11 cellular contexts compared by ENCODE assay signal in the genomic region with DNA sequence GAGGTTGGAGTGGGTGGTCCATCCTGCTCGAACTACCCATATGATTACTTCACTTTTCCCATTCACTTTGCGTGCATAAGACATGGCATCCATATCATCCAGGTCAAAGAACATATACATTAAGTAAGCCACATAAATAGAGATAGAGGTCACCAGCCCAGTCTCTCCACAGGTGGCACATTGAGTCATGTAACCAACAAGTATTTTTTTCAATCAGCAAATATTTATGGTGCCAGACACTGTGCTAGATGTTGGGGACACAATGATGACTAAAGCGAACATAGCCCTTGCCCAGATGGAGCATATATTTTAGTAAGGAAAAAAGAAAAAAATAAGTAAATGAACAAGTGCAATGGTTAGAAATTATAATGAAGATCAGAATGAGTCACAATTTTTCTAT.
"Had no signal": no experiment of that assay in that cellular context is flagged by ENCODE, and none has a peak within 500 bp of the region (broad histone marks: within the 10 kb centered on the region; RNA-seq: fewer than 3 reads in every experiment).

No MANE protein-coding gene starts in this region.

- H3K36me3 ChIP-seq: cardiac muscle cell, colonic mucosa, ovary had no signal

- H3K27me3 ChIP-seq: cardiac muscle cell, colonic mucosa, ovary had no signal

- DNase-seq: activated CD4-positive, alpha-beta T cell treated with anti-CD3 and anti-CD28 coated beads, Interleukin-2, amount 10 ng/mL, durations not matched to agents 7 days and 5 days; activated CD8-positive, alpha-beta memory T cell treated with anti-CD3 and anti-CD28 coated beads for 24 hours; activated naive CD4-positive, alpha-beta T cell treated with anti-CD3 and anti-CD28 coated beads, Interleukin-2, amount 10 ng/mL, durations not matched to agents 7 days and 5 days; anterior cingulate cortex; colonic mucosa; effector CD4-positive, alpha-beta T cell; ovary; SK-N-SH; stimulated activated CD4-positive, alpha-beta T cell treated with anti-CD3 and anti-CD28 coated beads, Interleukin-2, amount 100 ng/mL, for 48 hours had no signal

- H3K9me3 ChIP-seq: colonic mucosa, ovary, SK-N-SH had no signal

- H3K4me3 ChIP-seq: cardiac muscle cell, colonic mucosa, ovary had no signal

- H3K27ac ChIP-seq: cardiac muscle cell, colonic mucosa, ovary had no signal

- H3K4me1 ChIP-seq: colonic mucosa had no signal

- ATAC-seq: WTC11 had no signal
